Comparison of ENCODE assay signal across 8 cellular contexts in the genomic region with DNA sequence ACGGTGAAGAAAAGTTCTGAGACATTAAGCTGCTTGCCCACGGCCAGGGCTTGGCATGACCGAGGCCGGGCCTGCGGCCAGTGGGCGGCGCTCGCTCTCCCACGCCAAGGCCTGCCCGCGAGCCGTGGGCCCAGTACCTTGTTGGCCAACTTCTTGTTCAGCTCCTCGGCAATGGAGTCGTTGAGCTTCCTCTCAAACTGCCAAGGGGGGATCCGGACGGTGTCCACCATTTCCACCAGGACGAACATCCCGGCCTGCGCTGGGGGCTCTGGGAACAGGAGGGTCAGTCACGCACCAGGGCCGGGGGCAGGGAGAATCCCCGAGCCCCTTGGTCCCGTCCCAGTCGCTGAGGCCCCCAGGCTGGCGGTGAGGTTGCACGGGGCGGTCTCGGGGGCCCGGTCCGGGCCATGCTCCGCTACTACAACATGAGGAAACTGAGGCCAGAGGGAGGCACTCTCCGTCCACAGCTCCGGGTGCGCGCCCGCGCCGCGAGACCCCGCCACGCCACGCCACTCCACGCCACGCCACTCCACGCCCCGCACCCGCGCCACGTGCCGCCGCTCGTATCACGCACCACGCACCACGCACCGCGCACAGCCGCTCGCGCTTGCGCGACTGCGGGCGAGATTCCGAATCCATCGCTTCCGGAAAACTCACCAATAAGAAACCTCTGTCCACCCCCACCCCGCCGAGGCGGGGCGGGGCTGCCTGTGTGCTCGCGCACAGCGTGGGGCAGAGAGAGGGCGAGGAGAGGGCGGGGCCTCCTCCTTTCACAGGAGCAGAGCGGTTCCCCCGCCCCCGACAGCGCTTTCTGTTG. TPM values are rescaled to one million over a fixed set of nuclear protein-coding genes. Genes with fewer than 3 reads are reported as not detected.
A peak's percentile ranks its signal among the peaks of the same experiment; 100 is the strongest.
DNase-seq lines count a peak whose midpoint lies in the region; ATAC-seq lines count a peak whose summit lies in the region.

A gene with protein sequence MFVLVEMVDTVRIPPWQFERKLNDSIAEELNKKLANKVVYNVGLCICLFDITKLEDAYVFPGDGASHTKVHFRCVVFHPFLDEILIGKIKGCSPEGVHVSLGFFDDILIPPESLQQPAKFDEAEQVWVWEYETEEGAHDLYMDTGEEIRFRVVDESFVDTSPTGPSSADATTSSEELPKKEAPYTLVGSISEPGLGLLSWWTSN (minus strand): TSS at position 617 of the 817 bp plus-strand sequence. CDS start 369 bp downstream, at position 248.

- peak; percentile 81 for ATAC-seq in GM21367 (IDR thresholded peaks at IDR 0.05; ENCODE audit: unreplicated experiment)

- H4K5ac ChIP-seq in mesendoderm (ENCODE audit: low read length): no peak within 1 kb of the TSS

- no peak within 1 kb of the TSS for H2BK5ac ChIP-seq in mesendoderm (ENCODE audit: low read length)

- peaks cover 17% of the 10 kb centered on the region for H3K79me1 ChIP-seq in mesendoderm (ENCODE audit: low read length)

- H3K9ac ChIP-seq in endocrine pancreas (ENCODE audit: control insufficient read depth, insufficient read depth, low read length) (peak within 1 kb of the TSS; percentile 30), mesendoderm (ENCODE audit: low read length) (peak within 1 kb of the TSS; percentile 92)

- H3K18ac ChIP-seq in mesendoderm (ENCODE audit: low read length): no peak within 1 kb of the TSS

- WGBS in mesendoderm (ENCODE audit: extremely low coverage, insufficient coverage, low lambda C conversion rate): no CpG with 5 or more reads among the region's 80 CpGs

- no peak within 1 kb of the TSS for H3K23ac ChIP-seq in mesendoderm (ENCODE audit: low read length)

- H3K4me3 ChIP-seq in endocrine pancreas (ENCODE audit: control insufficient read depth, insufficient read depth, low read length) (peak within 1 kb of the TSS; percentile 63), mesendoderm (ENCODE audit: low read length) (peak within 1 kb of the TSS; percentile 73)

- no peak within 1 kb of the TSS for H2AK5ac ChIP-seq in mesendoderm (ENCODE audit: low read length)

- H2BK15ac ChIP-seq in mesendoderm (replicated peaks; ENCODE audit: low read depth): no peak within 1 kb of the TSS

- H3K27me3 ChIP-seq in endocrine pancreas (ENCODE audit: control insufficient read depth, insufficient read depth, low read length) (no peaks in the 10 kb centered on the region), mesendoderm (ENCODE audit: insufficient read depth, low read length, poor library complexity) (no peaks in the 10 kb centered on the region)

- H3K79me2 ChIP-seq in mesendoderm (ENCODE audit: control insufficient read depth, insufficient read depth, low read length): peaks cover 31% of the 10 kb centered on the region

- H3K56ac ChIP-seq in mesendoderm (ENCODE audit: low read length): peak within 1 kb of the TSS; percentile 91

- H3K27ac ChIP-seq in mesendoderm (ENCODE audit: low read depth, low read length): peak within 1 kb of the TSS; percentile 48

- H4K8ac ChIP-seq in mesendoderm (ENCODE audit: low read depth, low read length): no peak within 1 kb of the TSS

- peak within 1 kb of the TSS; percentile 47 for H3K4me2 ChIP-seq in mesendoderm (ENCODE audit: low read length)

- no peak within 1 kb of the TSS for H2BK120ac ChIP-seq in mesendoderm (ENCODE audit: low read depth, low read length)

- H3K36me3 ChIP-seq in endocrine pancreas (ENCODE audit: control insufficient read depth, insufficient read depth, low read length) (peaks cover 2% of the 10 kb centered on the region), mesendoderm (ENCODE audit: control insufficient read depth, insufficient read depth, low read length) (no peaks in the 10 kb centered on the region)

- H3K9me3 ChIP-seq in endocrine pancreas (ENCODE audit: control insufficient read depth, low read length): no peaks in the 10 kb centered on the region

- H3K4me1 ChIP-seq in endocrine pancreas (ENCODE audit: control insufficient read depth, insufficient read depth, low read length) (no peaks in the 10 kb centered on the region), mesendoderm (ENCODE audit: control insufficient read depth, low read depth, low read length) (no peaks in the 10 kb centered on the region)

- in situ Hi-C loops in Caki2 (cut with HindIII; ENCODE audit: low pct_unique_long_range_greater_than_20kb, low sequenced_read_pairs): no loop called here

- DNase-seq in Caki2 (ENCODE audit: low read depth): peak; percentile 99
- peak in 74 of 76 experiments; percentile 42 to 99 (median 96) for DNase-seq in HUDEP-2 (lab: John Stamatoyannopoulos, UW; ENCODE audit: unreplicated experiment in 76 of 76)
- peak; percentile 94 for DNase-seq in NOMO-1 treated with dmso at 0.1 percent for 144 hours (lab: John Stamatoyannopoulos, UW; ENCODE audit: unreplicated experiment)
- DNase-seq in activated CD8-positive, alpha-beta memory T cell treated with anti-CD3 and anti-CD28 coated beads for 48 hours (ENCODE audit: low read depth in 2 of 3, low spot score in 2 of 3): peak; percentile 86 to 95 (median 88)
- peak; percentile 99 for DNase-seq in mesendoderm
- peak; percentile 90 for DNase-seq in stimulated activated CD8-positive, alpha-beta memory T cell treated with anti-CD3 and anti-CD28 coated beads, Interleukin-15, amount 100 ng/mL, for 1 hour (ENCODE audit: low read depth)

- H3K4ac ChIP-seq in mesendoderm (ENCODE audit: low read depth, low read length): peak within 1 kb of the TSS; percentile 56

RNA-seq across cellular contexts. Expression of the gene that starts here (rescaled TPM):
- total RNA-seq in Caki2 (2014; rRNA removed; shearing (Covaris generic); ENCODE audit: low replicate concordance): 26.0 and 33.1 TPM in 2 replicates
- 25.5 TPM for polyA plus RNA-seq in mesendoderm (2013, experiment 1 of 2)
- polyA plus RNA-seq in mesendoderm (2013, experiment 2 of 2): 24.3 TPM

Comparison
In these comparisons a context has a peak if more than half of its experiments do, and no peak if none do; other contexts are left out.
1. Peak in every context shown above with its lines: DNase-seq, ATAC-seq, H3K4me3 ChIP-seq and H3K27ac ChIP-seq.